ENCODE assay signal across 1 cellular context in the genomic region with DNA sequence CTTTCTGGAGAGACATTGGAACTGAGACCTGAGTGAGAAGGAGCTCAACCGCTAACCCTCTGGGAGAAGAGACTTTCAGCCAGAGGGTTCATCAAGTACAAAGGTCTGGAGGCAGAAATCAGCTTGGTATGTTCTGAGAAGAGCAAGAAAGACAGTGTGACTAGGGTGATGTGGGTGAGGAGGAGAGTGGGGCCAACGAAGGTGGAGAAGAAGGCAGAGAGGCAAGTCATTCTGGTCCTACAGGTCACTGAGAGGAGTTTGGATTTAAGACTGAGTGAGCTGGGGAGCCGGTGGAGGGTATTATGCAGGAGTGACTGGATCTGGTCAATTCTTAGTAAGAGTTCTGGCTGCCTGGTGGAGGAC.
TF ChIP-seq lines count a peak whose summit lies in the region.

No MANE protein-coding gene starts in this region.

TF ChIP-seq in GM23338, 12 proteins besides CTCF, POLR2A, EP300 and RAD21 (continued from another document):
- TF ChIP-seq ZNF462 (CRISPR knock-in tag; IDR thresholded peaks at IDR 0.05) (no peak), STAT1 (IDR thresholded peaks at IDR 0.05; ENCODE audit: unreplicated experiment) (no peak), EZH2phosphoT487 (IDR thresholded peaks at IDR 0.05; ENCODE audit: unreplicated experiment) (no peak), EZH2 (IDR thresholded peaks at IDR 0.05; ENCODE audit: low read depth, unreplicated experiment) (no peak), ZNF114 (CRISPR knock-in tag; IDR thresholded peaks at IDR 0.05) (no peak), JUNB (IDR thresholded peaks at IDR 0.05; ENCODE audit: unreplicated experiment) (no peak)
- TF ChIP-seq, protein P1, sequence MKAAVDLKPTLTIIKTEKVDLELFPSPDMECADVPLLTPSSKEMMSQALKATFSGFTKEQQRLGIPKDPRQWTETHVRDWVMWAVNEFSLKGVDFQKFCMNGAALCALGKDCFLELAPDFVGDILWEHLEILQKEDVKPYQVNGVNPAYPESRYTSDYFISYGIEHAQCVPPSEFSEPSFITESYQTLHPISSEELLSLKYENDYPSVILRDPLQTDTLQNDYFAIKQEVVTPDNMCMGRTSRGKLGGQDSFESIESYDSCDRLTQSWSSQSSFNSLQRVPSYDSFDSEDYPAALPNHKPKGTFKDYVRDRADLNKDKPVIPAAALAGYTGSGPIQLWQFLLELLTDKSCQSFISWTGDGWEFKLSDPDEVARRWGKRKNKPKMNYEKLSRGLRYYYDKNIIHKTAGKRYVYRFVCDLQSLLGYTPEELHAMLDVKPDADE (IDR thresholded peaks at IDR 0.05) = no peak
